Comparison of ENCODE assay signal across 26 cellular contexts in the genomic region with DNA sequence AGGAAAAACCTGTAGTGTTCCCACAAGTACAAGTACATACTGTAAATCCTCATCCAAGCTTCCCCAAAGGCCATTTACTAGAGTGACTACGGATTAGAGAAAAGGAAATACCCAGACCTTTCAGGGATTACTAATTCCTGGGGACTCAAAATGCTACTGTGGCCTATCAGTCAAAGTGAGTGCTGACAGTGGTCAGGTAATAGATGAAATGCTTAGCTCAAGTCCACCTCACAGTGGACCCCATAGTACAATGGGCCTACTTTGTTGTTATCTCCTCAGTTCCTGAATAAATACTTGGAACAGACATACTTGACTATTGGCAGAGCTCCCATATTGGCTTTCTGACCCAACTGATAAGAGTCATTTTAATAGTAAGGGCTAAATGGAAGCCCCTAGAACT.
A peak's percentile ranks its signal among the peaks of the same experiment; 100 is the strongest.
DNase-seq lines count a peak whose midpoint lies in the region; ATAC-seq and TF ChIP-seq lines count a peak whose summit lies in the region.
"Had no signal": no experiment of that assay in that cellular context is flagged by ENCODE, and none has a peak within 500 bp of the region (broad histone marks: within the 10 kb centered on the region; RNA-seq: fewer than 3 reads in every experiment).

No MANE protein-coding gene starts in this region.

- no peaks in the 10 kb centered on the region for H3K36me3 ChIP-seq in body of pancreas (replicated peaks in 1 of 2; ENCODE audit: insufficient read depth in 1 of 2, low read depth in 2 of 2)
- H3K36me3 ChIP-seq: colonic mucosa, prostate gland, SJCRH30 had no signal

- intact Hi-C loops in body of pancreas (cut with DNase I) = no loop called here

- H3K4me3 ChIP-seq in body of pancreas = no peak overlapping the region
- H3K4me3 ChIP-seq: colonic mucosa, PC-9, prostate gland, SJCRH30, smooth muscle cell had no signal

- H3K4me1 ChIP-seq in body of pancreas = peaks cover 19% of the 10 kb centered on the region
- H3K4me1 ChIP-seq: colonic mucosa, prostate gland, SJCRH30 had no signal

- H3K27ac ChIP-seq in body of pancreas = peak overlapping the region in 2 of 4 donors; percentile 37 to 49
- H3K27ac ChIP-seq: colonic mucosa, PC-9, prostate gland, SJCRH30 had no signal

- DNase-seq in NCI-H2196 (lab: John Stamatoyannopoulos, UW; ENCODE audit: unreplicated experiment) (peak; percentile 2), NCI-H2196 treated with DMSO at 0.1 percent for 48 hours (lab: John Stamatoyannopoulos, UW; ENCODE audit: unreplicated experiment) (no peak), body of pancreas (peak in 2 of 4 donors; percentile 7 to 23), left lobe of liver (ENCODE audit: low spot score) (no peak), islet precursor cell (no peak)
- DNase-seq: activated CD8-positive, alpha-beta memory T cell treated with anti-CD3 and anti-CD28 coated beads, Interleukin-2, amount 50 U/mL, for 4 hours; AML-193; CD8-positive, alpha-beta T cell; colonic mucosa; endodermal cell; GF-D8; Kasumi-1; NCI-H1694 treated with DMSO at 0.1 percent for 48 hours; NCI-H82; PC-9; SJCRH30; stimulated activated CD4-positive, alpha-beta T cell treated with anti-CD3 and anti-CD28 coated beads, Interleukin-2, amount 100 ng/mL, for 48 hours; stimulated activated naive B cell treated with anti-CD40 and anti-IgM and Interleukin-4, amounts not matched to agents 10 μg/mL and 1 μg/mL and 100 μg/mL, for 72 hours; T-helper 17 cell had no signal

- ATAC-seq in body of pancreas (peak; percentile 55), left lobe of liver (peak; percentile 91), GM19397 (IDR thresholded peaks at IDR 0.05; ENCODE audit: unreplicated experiment) (no peak), GM19328 (IDR thresholded peaks at IDR 0.05; ENCODE audit: unreplicated experiment) (no peak), GM18511 (IDR thresholded peaks at IDR 0.05; ENCODE audit: unreplicated experiment) (no peak)
- ATAC-seq: activated T-helper 17 cell treated with anti-CD3 and anti-CD28 coated beads, Interleukin-2, amount 50 U/mL, for 72 hours; CD8-positive, alpha-beta T cell; stimulated activated naive B cell treated with anti-CD40 and anti-IgM and Interleukin-4, amounts not matched to agents 10 μg/mL and 1 μg/mL and 100 μg/mL, for 72 hours; T-helper 17 cell; WTC11 had no signal

- H3K9me3 ChIP-seq in body of pancreas = no peaks in the 10 kb centered on the region
- H3K9me3 ChIP-seq: colonic mucosa, prostate gland, SJCRH30 had no signal

- H3K27me3 ChIP-seq in body of pancreas = no peaks in the 10 kb centered on the region
- H3K27me3 ChIP-seq: colonic mucosa, SJCRH30 had no signal

- 15 to 23% methylated on average over 1 of the region's 1 CpG for WGBS in body of pancreas, 2 donors

- TF ChIP-seq CTCF in body of pancreas (IDR thresholded peaks at IDR 0.05) = no peak

- TF ChIP-seq POLR2A in body of pancreas (IDR thresholded peaks at IDR 0.05) = no peak

Comparison
In these comparisons a context has a peak if more than half of its experiments do, and no peak if none do; other contexts are left out.
1. ATAC-seq: peak in body of pancreas (single experiment) and left lobe of liver (single experiment); none in GM19397 (single experiment), GM19328 (single experiment) and GM18511 (single experiment).